ENCODE assay signal across 8 cellular contexts in genomic region chr6:10837997-10838793, GRCh38.
DNase-seq lines count a peak whose midpoint lies in the region; ATAC-seq, FAIRE-seq and TF ChIP-seq lines count a peak whose summit lies in the region.

Gene MAK, minus strand, starts transcription at chr6:10838539. Its CDS starts 7,891 bp downstream, at chr6:10830648.

- peak; percentile 85 for DNase-seq in D721Med (ENCODE audit: insufficient read length, low spot score)
- peak; percentile 83 for DNase-seq in activated T-cell treated with anti-CD3 and anti-CD28 coated beads for 4 hours
- peak; percentile 93 to 94 for DNase-seq in erythroblast (lab: John Stamatoyannopoulos, UW)
- peak; percentile 67 to 70 for DNase-seq in stimulated activated CD8-positive, alpha-beta memory T cell treated with anti-CD3 and anti-CD28 coated beads, Interleukin-4, amount 100 ng/mL, for 4 hours (ENCODE audit: low read depth in 2 of 2, low spot score in 1 of 2)

- H4K20me1 ChIP-seq in OCI-LY3 (ENCODE audit: insufficient read depth, low read length): no peaks in the 10 kb centered on the region

- H3K27me3 ChIP-seq in HUES6 (ENCODE audit: control insufficient read depth, insufficient read depth, low read length): peaks cover 36% of the 10 kb centered on the region
- H3K27me3 ChIP-seq in OCI-LY3 (ENCODE audit: low read depth, low read length): peaks cover 32% of the 10 kb centered on the region
- H3K27me3 ChIP-seq in mucosa of stomach (ENCODE audit: control insufficient read depth, insufficient read depth, low read length): peaks cover 32% of the 10 kb centered on the region

- H3K36me3 ChIP-seq in HUES6 (ENCODE audit: control insufficient read depth, insufficient read depth, low read length) (no peaks in the 10 kb centered on the region), OCI-LY3 (replicated peaks; ENCODE audit: low read depth, low read length) (no peaks in the 10 kb centered on the region), mucosa of stomach (ENCODE audit: control insufficient read depth, insufficient read depth, low read length) (no peaks in the 10 kb centered on the region)

- no peak for FAIRE-seq in D721Med (lab: Jason Lieb, UNC)

- peak; percentile 59 for TF ChIP-seq POLR2A in erythroblast (IDR thresholded peaks at IDR 0.05; ENCODE audit: low read length)

- H3K27ac ChIP-seq in HUES6 (ENCODE audit: low read depth, low read length) (peak within 1 kb of the TSS; percentile 76), OCI-LY3 (ENCODE audit: low read length) (peak within 1 kb of the TSS; percentile 24; the same call in 1 of the 2 replicates)

- H2AFZ ChIP-seq in OCI-LY3 (ENCODE audit: low read depth, low read length): peak within 1 kb of the TSS; percentile 94

- H3K4me3 ChIP-seq in HUES6 (ENCODE audit: low read depth, low read length): peak within 1 kb of the TSS; percentile 87
- H3K4me3 ChIP-seq in OCI-LY3 (ENCODE audit: low read length): peak within 1 kb of the TSS; percentile 91
- H3K4me3 ChIP-seq in mucosa of stomach (ENCODE audit: low read length): peak within 1 kb of the TSS; percentile 63

- TF ChIP-seq CTCF in D721Med (IDR thresholded peaks at IDR 0.05; ENCODE audit: insufficient read depth, missing control alignments) (no peak), OCI-LY3 (IDR thresholded peaks at IDR 0.05; ENCODE audit: low read depth, low read length) (no peak)

- H3K4me2 ChIP-seq in OCI-LY3 (ENCODE audit: low read length): peak within 1 kb of the TSS; percentile 97

- ATAC-seq in GM21515 (IDR thresholded peaks at IDR 0.05; ENCODE audit: unreplicated experiment): peak; percentile 86

- H3K9ac ChIP-seq in HUES6 (ENCODE audit: low read length): peak within 1 kb of the TSS; percentile 76
- H3K9ac ChIP-seq in OCI-LY3 (ENCODE audit: low read length): peak within 1 kb of the TSS; percentile 57
- peak within 1 kb of the TSS; percentile 65 for H3K9ac ChIP-seq in mucosa of stomach (ENCODE audit: low read length)

- no peaks in the 10 kb centered on the region for H3K79me2 ChIP-seq in OCI-LY3 (ENCODE audit: low read length)

- peaks cover 18% of the 10 kb centered on the region; the same call in 1 of the 2 replicates for H3K4me1 ChIP-seq in HUES6 (ENCODE audit: control insufficient read depth, insufficient read depth, low read length)
- peaks cover 7% of the 10 kb centered on the region for H3K4me1 ChIP-seq in OCI-LY3 (ENCODE audit: low read length)
- peaks cover 15% of the 10 kb centered on the region for H3K4me1 ChIP-seq in mucosa of stomach (ENCODE audit: control insufficient read depth, insufficient read depth, low read length)

- H3K9me3 ChIP-seq in HUES6 (ENCODE audit: control insufficient read depth, insufficient read depth, low read depth, low read length) (no peaks in the 10 kb centered on the region), OCI-LY3 (ENCODE audit: insufficient read depth, low read length) (no peaks in the 10 kb centered on the region), mucosa of stomach (ENCODE audit: control insufficient read depth, low read length) (no peaks in the 10 kb centered on the region)

Comparison
In these comparisons a context has a peak if more than half of its experiments do, and no peak if none do; other contexts are left out.
1. Peak in every context shown above with its lines: DNase-seq, ATAC-seq, H3K4me3 ChIP-seq and H3K27ac ChIP-seq.